1 cellular context compared by ENCODE assay signal in genomic region chr11:103364687-103365086, GRCh38.
TF ChIP-seq lines count a peak whose summit lies in the region.

No MANE protein-coding gene starts in this region.

TF ChIP-seq in SK-N-SH treated with all-trans-retinoic acid at 6 μM for 48 hours, 23 proteins besides CTCF, POLR2A, EP300 and RAD21 (continued from another document):
- TF ChIP-seq CSRNP3 (CRISPR knock-in tag; IDR thresholded peaks at IDR 0.05): no peak
- no peak for TF ChIP-seq ZNF70 (CRISPR knock-in tag; IDR thresholded peaks at IDR 0.05)
- no peak for TF ChIP-seq ZFP30 (CRISPR knock-in tag; IDR thresholded peaks at IDR 0.05)
- no peak for TF ChIP-seq PPARA (CRISPR knock-in tag; IDR thresholded peaks at IDR 0.05; ENCODE audit: borderline replicate concordance)
- TF ChIP-seq POU6F1 (CRISPR knock-in tag; IDR thresholded peaks at IDR 0.05; ENCODE audit: borderline replicate concordance, low read depth): no peak
- no peak for TF ChIP-seq TSHZ2 (CRISPR knock-in tag; IDR thresholded peaks at IDR 0.05)
- TF ChIP-seq ESRRG (CRISPR knock-in tag; IDR thresholded peaks at IDR 0.05): no peak
- no peak for TF ChIP-seq ZFP3 (CRISPR knock-in tag; IDR thresholded peaks at IDR 0.05)
